8 cellular contexts compared by ENCODE assay signal in genomic region chr13:27270594-27271520, GRCh38. TPM values are rescaled to one million over a fixed set of nuclear protein-coding genes. Genes with fewer than 3 reads are reported as not detected.
A peak's percentile ranks its signal among the peaks of the same experiment; 100 is the strongest.
DNase-seq lines count a peak whose midpoint lies in the region; ATAC-seq and TF ChIP-seq lines count a peak whose summit lies in the region.

A gene with protein sequence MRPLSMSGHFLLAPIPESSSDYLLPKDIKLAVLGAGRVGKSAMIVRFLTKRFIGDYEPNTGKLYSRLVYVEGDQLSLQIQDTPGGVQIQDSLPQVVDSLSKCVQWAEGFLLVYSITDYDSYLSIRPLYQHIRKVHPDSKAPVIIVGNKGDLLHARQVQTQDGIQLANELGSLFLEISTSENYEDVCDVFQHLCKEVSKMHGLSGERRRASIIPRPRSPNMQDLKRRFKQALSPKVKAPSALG (plus strand): TSS chr13:27270830. CDS start chr13:27270945, 115 bp downstream.

- no peaks in the 10 kb centered on the region for H3K9me3 ChIP-seq in left lung

- peak within 1 kb of the TSS; percentile 86 to 96 for H3K27ac ChIP-seq in left lung

- no peaks in the 10 kb centered on the region for H3K27me3 ChIP-seq in left lung

- peak; percentile 68 for ATAC-seq in GM18517 (IDR thresholded peaks at IDR 0.05; ENCODE audit: unreplicated experiment)
- ATAC-seq in HG02981 (IDR thresholded peaks at IDR 0.05; ENCODE audit: unreplicated experiment) = peak; percentile 67
- ATAC-seq in left lung = peak; percentile 95

- intact Hi-C loops in left lung (cut with DNase I) = no loop called here

- H3K4me1 ChIP-seq in left lung = peaks cover 17 to 36% of the 10 kb centered on the region in 2 donors

- peak; percentile 75 for DNase-seq in ACHN
- DNase-seq in NCI-H345 treated with DMSO at 0.1 percent for 48 hours (lab: John Stamatoyannopoulos, UW; ENCODE audit: unreplicated experiment) = peak; percentile 14
- DNase-seq in activated CD4-positive, alpha-beta T cell treated with anti-CD3 and anti-CD28 coated beads, Interleukin-2, amount 50 U/mL, for 1 hour = peak; percentile 66
- DNase-seq in dedifferentiated amniotic fluid mesenchymal stem cell (ENCODE audit: extremely low spot score) = peak; percentile 72
- DNase-seq in left lung = peak; percentile 85 to 96
- DNase-seq in stimulated activated CD4-positive, alpha-beta T cell treated with anti-CD3 and anti-CD28 coated beads, Interleukin-2, amount 100 ng/mL, for 48 hours = peak; percentile 63 to 74

- no peaks in the 10 kb centered on the region for H3K36me3 ChIP-seq in left lung

- H3K4me3 ChIP-seq in left lung = peak within 1 kb of the TSS; percentile 77 to 84

- peak; percentile 93 to 96 for TF ChIP-seq CTCF in left lung (IDR thresholded peaks at IDR 0.05)

- in situ Hi-C loops in ACHN (cut with HindIII; ENCODE audit: low pct_ligation_motif_present, low pct_unique_long_range_greater_than_20kb, low sequenced_read_pairs) = no loop called here

RNA-seq across cellular contexts. Expression of the gene that starts here (rescaled TPM):
- total RNA-seq in left lung = 10 to 100 TPM; 12.2 to 12.6 TPM

Comparison
In these comparisons a context has a peak if more than half of its experiments do, and no peak if none do; other contexts are left out.
1. Peak in every context shown above with its lines: DNase-seq, ATAC-seq, H3K4me3 ChIP-seq and H3K27ac ChIP-seq.
2. DNase-seq: peak in every context shown above with its lines; median percentile 90 in left lung; 75 in ACHN; 72 in dedifferentiated amniotic fluid mesenchymal stem cell; 68 in stimulated activated CD4-positive, alpha-beta T cell treated with anti-CD3 and anti-CD28 coated beads, Interleukin-2, amount 100 ng/mL, for 48 hours; 66 in activated CD4-positive, alpha-beta T cell treated with anti-CD3 and anti-CD28 coated beads, Interleukin-2, amount 50 U/mL, for 1 hour; 14 in NCI-H345 treated with DMSO at 0.1 percent for 48 hours.